ENCODE assay signal across 8 cellular contexts in genomic region chr16:84144859-84145639, GRCh38. TPM values are rescaled to one million over a fixed set of nuclear protein-coding genes. Genes with fewer than 3 reads are reported as not detected.
DNase-seq lines count a peak whose midpoint lies in the region; ATAC-seq and TF ChIP-seq lines count a peak whose summit lies in the region.

TSS of gene DNAAF1 (plus strand) at chr16:84145308. CDS start at chr16:84145441, 133 bp downstream.
TSS of gene HSDL1 (minus strand) at chr16:84145177. CDS start at chr16:84131321, 13,856 bp downstream.

- H3K9me3 Mint-ChIP-seq in activated T-helper 2 cell treated with anti-CD3 and anti-CD28 coated beads, Interferon-gamma antibody, Interleukin-2, Interleukin-4, amounts not matched to agents 10 μg/mL and 5 μg/mL and 100 μg/mL, durations not matched to agents 14 hours and 24 hours and 36 hours: no peaks in the 10 kb centered on the region

- no peaks in the 10 kb centered on the region for H3K9me2 ChIP-seq in neural cell (ENCODE audit: insufficient read depth, low read length)

- H3K56ac ChIP-seq in IMR-90 (ENCODE audit: extremely low read depth, insufficient read depth, low read length): peak within 1 kb of the TSS; percentile 61

- TF ChIP-seq CTCF in IMR-90 (conservative IDR thresholded peaks at IDR 0.05; ENCODE audit: low read depth, low read length) (no peak; the same call in 1 of the 2 replicates), neural cell (IDR thresholded peaks at IDR 0.05; ENCODE audit: poor library complexity, severe bottlenecking) (peak; percentile 50)

- H3K4ac ChIP-seq in IMR-90 (ENCODE audit: low read depth, low read length): peak within 1 kb of the TSS; percentile 67; the same call in 1 of the 2 replicates

- no peak within 1 kb of the TSS for H2BK120ac ChIP-seq in IMR-90 (ENCODE audit: low read depth, low read length)

- peak within 1 kb of the TSS; percentile 28; the same call in 1 of the 2 replicates for H3K18ac ChIP-seq in IMR-90 (ENCODE audit: low read depth, low read length)

- H3K9me3 ChIP-seq in IMR-90 (ENCODE audit: control insufficient read depth, insufficient read depth, low read length) (no peaks in the 10 kb centered on the region), neural cell (ENCODE audit: low read length) (no peaks in the 10 kb centered on the region)

- TF ChIP-seq POLR2A in IMR-90 (IDR thresholded peaks at IDR 0.05; ENCODE audit: low read depth, low read length): no peak

- peak within 1 kb of the TSS; percentile 95 for H2AFZ ChIP-seq in IMR-90 (replicated peaks; ENCODE audit: low read length, poor library complexity)
- H2AFZ ChIP-seq in neural cell (ENCODE audit: low read depth, low read length): peak within 1 kb of the TSS; percentile 60

- H4K8ac ChIP-seq in IMR-90 (ENCODE audit: low read depth in 2 of 2, low read length in 2 of 2): peak within 1 kb of the TSS in 1 of 2 experiments; percentile 38; a peak in 1 of 4 replicates

- H3K27ac Mint-ChIP-seq in activated T-helper 2 cell treated with anti-CD3 and anti-CD28 coated beads, Interferon-gamma antibody, Interleukin-2, Interleukin-4, amounts not matched to agents 10 μg/mL and 5 μg/mL and 100 μg/mL, durations not matched to agents 14 hours and 24 hours and 36 hours: peak within 1 kb of the TSS; percentile 74

- ATAC-seq in GM21529 (IDR thresholded peaks at IDR 0.05; ENCODE audit: unreplicated experiment) (peak; percentile 85), IMR-90 (ENCODE audit: low read depth) (peak; percentile 94)
- ATAC-seq in stimulated activated naive CD8-positive, alpha-beta T cell treated with anti-CD3 and anti-CD28 coated beads, Interleukin-15, Interleukin-2, amounts not matched to agents 100 U/mL and 50 U/mL, for 24 hours: peak; percentile 84

- POLR2A ChIA-PET in IMR-90 (lab: Charles Lee; ENCODE audit: unreplicated experiment): interaction anchor here (0.9 kb wide), 1 partner anchor 28 kb away, joined by 3 read pairs; the partner anchor contains the start of gene MBTPS1

- H3K27me3 ChIP-seq in IMR-90 (ENCODE audit: control insufficient read depth, insufficient read depth, low read length) (peaks cover 11% of the 10 kb centered on the region), neural cell (ENCODE audit: insufficient read depth, low read depth, low read length) (no peaks in the 10 kb centered on the region)

- in situ Hi-C loops in IMR-90 (cut with MboI; ENCODE audit: low sequenced_read_pairs): no loop called here

- peaks cover 30% of the 10 kb centered on the region for H3K79me2 ChIP-seq in neural cell (replicated peaks; ENCODE audit: insufficient read depth, low read length)

- CTCF ChIA-PET in IMR-90 (lab: Yijun Ruan, JAX): no interaction called here

- peak; percentile 27 for DNase-seq in DMS79 (lab: John Stamatoyannopoulos, UW)
- peak; percentile 73 for DNase-seq in IMR-90
- peak; percentile 76 for DNase-seq in RPMI7951 (ENCODE audit: low read depth)
- DNase-seq in activated T-helper 2 cell treated with anti-CD3 and anti-CD28 coated beads, Interferon-gamma antibody, Interleukin-2, Interleukin-4, amounts not matched to agents 10 μg/mL and 5 μg/mL and 100 μg/mL, durations not matched to agents 14 hours and 24 hours and 36 hours (ENCODE audit: low spot score): peak; percentile 89
- peak; percentile 63 for DNase-seq in fibroblast of the conjunctiva (ENCODE audit: low read depth)
- peak; percentile 98 for DNase-seq in stimulated activated naive CD8-positive, alpha-beta T cell treated with anti-CD3 and anti-CD28 coated beads, Interleukin-15, Interleukin-2, amounts not matched to agents 100 U/mL and 50 U/mL, for 24 hours

- TF ChIP-seq RAD21 in IMR-90 (IDR thresholded peaks at IDR 0.05; ENCODE audit: low read length): no peak
- peak; percentile 51 for TF ChIP-seq RAD21 in neural cell (conservative IDR thresholded peaks at IDR 0.05)

- H3K23ac ChIP-seq in IMR-90 (ENCODE audit: low read depth, low read length): peak within 1 kb of the TSS; percentile 92

- intact Hi-C loops in IMR-90 (cut with micrococcal nuclease): no loop called here
- intact Hi-C loops in activated T-helper 2 cell treated with anti-CD3 and anti-CD28 coated beads, Interferon-gamma antibody, Interleukin-2, Interleukin-4, amounts not matched to agents 10 μg/mL and 5 μg/mL and 100 μg/mL, durations not matched to agents 14 hours and 24 hours and 36 hours (cut with micrococcal nuclease): loop anchor here (1.0 to 2.0 kb wide), 2 partner anchors 29 to 42 kb away; partner anchors contain the start of genes MBTPS1 and TAF1C

- peak within 1 kb of the TSS; percentile 12 for H2AK9ac ChIP-seq in IMR-90 (replicated peaks; ENCODE audit: low read depth, low read length, poor library complexity)

- peaks cover 8 to 33% of the 10 kb centered on the region in 2 experiments; a peak in 3 of 4 replicates for H3K79me1 ChIP-seq in IMR-90 (ENCODE audit: low read depth in 1 of 2, low read length in 2 of 2)

- WGBS in IMR-90 (ENCODE audit: extremely low coverage in 2 of 2, insufficient read length in 1 of 2), 2 experiments: 0% methylated on average over 46 of the region's 89 CpGs; no CpG with 5 or more reads in 1 of the 2 experiments

- H4K91ac ChIP-seq in IMR-90 (ENCODE audit: insufficient read depth, low read depth, low read length): no peak within 1 kb of the TSS; the same call in 1 of the 2 replicates

- H3K4me1 Mint-ChIP-seq in activated T-helper 2 cell treated with anti-CD3 and anti-CD28 coated beads, Interferon-gamma antibody, Interleukin-2, Interleukin-4, amounts not matched to agents 10 μg/mL and 5 μg/mL and 100 μg/mL, durations not matched to agents 14 hours and 24 hours and 36 hours (ENCODE audit: low read depth): peaks cover 12% of the 10 kb centered on the region

- no peaks in the 10 kb centered on the region for H3F3A ChIP-seq in neural cell (ENCODE audit: insufficient read depth, low read length, poor library complexity, severe bottlenecking)

- no peak within 1 kb of the TSS for H2BK15ac ChIP-seq in IMR-90 (ENCODE audit: low read depth, low read length)

- H3K4me2 ChIP-seq in IMR-90 (ENCODE audit: low read depth, low read length): peak within 1 kb of the TSS; percentile 98
- peak within 1 kb of the TSS; percentile 88 for H3K4me2 ChIP-seq in neural cell (ENCODE audit: low read length)

- H4K20me1 ChIP-seq in IMR-90 (ENCODE audit: insufficient read depth, low read length) (peaks cover 5% of the 10 kb centered on the region; the same call in 1 of the 2 replicates), neural cell (ENCODE audit: insufficient read depth) (no peaks in the 10 kb centered on the region)

- no TSS peak for BruUV-seq in IMR-90 (replicated peaks; lab: Mats Ljungman, UMichigan)

- H3K27me3 Mint-ChIP-seq in activated T-helper 2 cell treated with anti-CD3 and anti-CD28 coated beads, Interferon-gamma antibody, Interleukin-2, Interleukin-4, amounts not matched to agents 10 μg/mL and 5 μg/mL and 100 μg/mL, durations not matched to agents 14 hours and 24 hours and 36 hours (ENCODE audit: low read depth): peaks cover 10% of the 10 kb centered on the region

- peak within 1 kb of the TSS; percentile 91 for H3K4me3 Mint-ChIP-seq in activated T-helper 2 cell treated with anti-CD3 and anti-CD28 coated beads, Interferon-gamma antibody, Interleukin-2, Interleukin-4, amounts not matched to agents 10 μg/mL and 5 μg/mL and 100 μg/mL, durations not matched to agents 14 hours and 24 hours and 36 hours (ENCODE audit: low read depth)

- 0 out of 2 replicates have a peak, but pooled peaks cover 3% of the 10 kb centered on the region for H3K9me1 ChIP-seq in IMR-90 (ENCODE audit: insufficient read depth, low read length)

- H3K36me3 ChIP-seq in IMR-90 (ENCODE audit: control insufficient read depth, insufficient read depth, low read length) (no peaks in the 10 kb centered on the region), neural cell (ENCODE audit: insufficient read depth, low read length) (peaks cover 5% of the 10 kb centered on the region)

- no peak within 1 kb of the TSS for H2BK20ac ChIP-seq in IMR-90 (ENCODE audit: low read depth, low read length)

- H3K9ac ChIP-seq in IMR-90 (ENCODE audit: low read depth, low read length) (peak within 1 kb of the TSS; percentile 75), neural cell (ENCODE audit: low read length) (peak within 1 kb of the TSS; percentile 95)

- peak within 1 kb of the TSS; percentile 49 for H4K5ac ChIP-seq in IMR-90 (ENCODE audit: low read depth, low read length)

- H3K4me1 ChIP-seq in IMR-90 (ENCODE audit: control insufficient read depth, insufficient read depth, low read length): peaks cover 2% of the 10 kb centered on the region; the same call in 1 of the 2 replicates

- H3K4me3 ChIP-seq in IMR-90 (ENCODE audit: insufficient read depth, low read depth, low read length): peak within 1 kb of the TSS; percentile 99
- peak within 1 kb of the TSS; percentile 97 for H3K4me3 ChIP-seq in neural cell (ENCODE audit: low read length)

- no peak within 1 kb of the TSS for H2AK5ac ChIP-seq in IMR-90 (ENCODE audit: low read depth, low read length)

- no peak within 1 kb of the TSS; the same call in 1 of the 2 replicates for H3K14ac ChIP-seq in IMR-90 (replicated peaks; ENCODE audit: low read depth, low read length)

- H2BK5ac ChIP-seq in IMR-90 (ENCODE audit: low read depth, low read length, poor library complexity, severe bottlenecking): no peak within 1 kb of the TSS

- dilution Hi-C loops in IMR-90 (cut with HindIII; ENCODE audit: low sequenced_read_pairs, unreplicated experiment): no loop called here

- H3K27ac ChIP-seq in IMR-90 (ENCODE audit: insufficient read depth, low read length): peak within 1 kb of the TSS; percentile 44
- H3K27ac ChIP-seq in neural cell (ENCODE audit: low read length): peak within 1 kb of the TSS; percentile 94

- no peak for TF ChIP-seq EP300 in neural cell (conservative IDR thresholded peaks at IDR 0.05; ENCODE audit: poor library complexity, severe bottlenecking)

- peaks cover under 1% of the 10 kb centered on the region for H3K36me3 Mint-ChIP-seq in activated T-helper 2 cell treated with anti-CD3 and anti-CD28 coated beads, Interferon-gamma antibody, Interleukin-2, Interleukin-4, amounts not matched to agents 10 μg/mL and 5 μg/mL and 100 μg/mL, durations not matched to agents 14 hours and 24 hours and 36 hours (ENCODE audit: low read depth)

RNA-seq across cellular contexts. Expression of gene DNAAF1, which starts in this region (rescaled TPM):
- not detected in 2 replicates for total RNA-seq in IMR-90 (2012; rRNA removed)
- polyA plus RNA-seq in IMR-90 (2012; rRNA removed): 0.05 TPM in 1 of 2 replicates, not detected in the other
- not detected in 2 replicates for polyA plus RNA-seq in IMR-90 (2012; cell fraction: cytosol; rRNA removed)
- polyA plus RNA-seq in IMR-90 (2012; cell fraction: nucleus; rRNA removed; ENCODE audit: low replicate concordance): 0.10 and 0.23 TPM in 2 replicates
- total RNA-seq in RPMI7951 (2014; rRNA removed; shearing (Covaris generic)): not detected in 2 replicates
- total RNA-seq in activated T-helper 2 cell treated with anti-CD3 and anti-CD28 coated beads, Interferon-gamma antibody, Interleukin-2, Interleukin-4, amounts not matched to agents 10 μg/mL and 5 μg/mL and 100 μg/mL, durations not matched to agents 14 hours and 24 hours and 36 hours: 0.09 TPM in 1 of 2 replicates, not detected in the other
- 0.71 TPM in 1 of 2 replicates, not detected in the other for polyA plus RNA-seq in neural cell
- polyA minus RNA-seq in neural cell: under 0.01 and 0.23 TPM in 2 replicates

RNA-seq across cellular contexts. Expression of gene HSDL1, which starts in this region (rescaled TPM):
- 18.3 and 25.6 TPM in 2 replicates for total RNA-seq in IMR-90 (2012; rRNA removed)
- polyA plus RNA-seq in IMR-90 (2012; rRNA removed) (9.4 and 11.6 TPM in 2 replicates), neural cell (211 and 217 TPM in 2 replicates)
- polyA plus RNA-seq in IMR-90 (2012; cell fraction: cytosol; rRNA removed): 12.5 and 22.4 TPM in 2 replicates
- polyA plus RNA-seq in IMR-90 (2012; cell fraction: nucleus; rRNA removed; ENCODE audit: low replicate concordance): 11.9 and 26.2 TPM in 2 replicates
- total RNA-seq in RPMI7951 (2014; rRNA removed; shearing (Covaris generic)): 18.2 and 18.6 TPM in 2 replicates
- total RNA-seq in activated T-helper 2 cell treated with anti-CD3 and anti-CD28 coated beads, Interferon-gamma antibody, Interleukin-2, Interleukin-4, amounts not matched to agents 10 μg/mL and 5 μg/mL and 100 μg/mL, durations not matched to agents 14 hours and 24 hours and 36 hours: 16.7 and 19.9 TPM in 2 replicates
- polyA minus RNA-seq in neural cell: 285 and 291 TPM in 2 replicates

Comparison
In these comparisons a context has a peak if more than half of its experiments do, and no peak if none do; other contexts are left out.
1. Peak in every context shown above with its lines: DNase-seq, ATAC-seq, H3K4me3 ChIP-seq and H3K27ac ChIP-seq.
2. DNase-seq: peak in every context shown above with its lines; median percentile 98 in stimulated activated naive CD8-positive, alpha-beta T cell treated with anti-CD3 and anti-CD28 coated beads, Interleukin-15, Interleukin-2, amounts not matched to agents 100 U/mL and 50 U/mL, for 24 hours; 89 in activated T-helper 2 cell treated with anti-CD3 and anti-CD28 coated beads, Interferon-gamma antibody, Interleukin-2, Interleukin-4, amounts not matched to agents 10 μg/mL and 5 μg/mL and 100 μg/mL, durations not matched to agents 14 hours and 24 hours and 36 hours; 76 in RPMI7951; 73 in IMR-90; 63 in fibroblast of the conjunctiva; 27 in DMS79.